In genomic region chr9:134455951-134456739, GRCh38 we compare ENCODE assay signal across 8 cellular contexts.
DNase-seq lines count a peak whose midpoint lies in the region; ATAC-seq and TF ChIP-seq lines count a peak whose summit lies in the region.

No MANE protein-coding gene starts in this region.

- H3K4me2 ChIP-seq in DND-41 (ENCODE audit: insufficient read depth, low read length) (no peak overlapping the region), PC-3 (ENCODE audit: low read length) (peak overlapping the region; percentile 46)

- H3K27ac Mint-ChIP-seq in activated T-helper 2 cell treated with anti-CD3 and anti-CD28 coated beads, Interferon-gamma antibody, Interleukin-2, Interleukin-4, amounts not matched to agents 10 μg/mL and 5 μg/mL and 100 μg/mL, durations not matched to agents 14 hours and 24 hours and 36 hours = peak overlapping the region; percentile 91
- H3K27ac Mint-ChIP-seq in osteocyte (ENCODE audit: unreplicated experiment) = peak overlapping the region; percentile 97

- DNase-seq in DND-41 (peak; percentile 60), PC-3 (peak; percentile 64), fibroblast of peridontal ligament (ENCODE audit: extremely low read depth) (peak; percentile 99), osteocyte (ENCODE audit: extremely low spot score, unreplicated experiment) (peak; percentile 95), thoracic aorta (ENCODE audit: low spot score) (peak; percentile 84)
- DNase-seq in activated T-helper 2 cell treated with anti-CD3 and anti-CD28 coated beads, Interferon-gamma antibody, Interleukin-2, Interleukin-4, amounts not matched to agents 10 μg/mL and 5 μg/mL and 100 μg/mL, durations not matched to agents 14 hours and 24 hours and 36 hours (ENCODE audit: low spot score) = peak; percentile 56

- no peaks in the 10 kb centered on the region for H3K27me3 Mint-ChIP-seq in activated T-helper 2 cell treated with anti-CD3 and anti-CD28 coated beads, Interferon-gamma antibody, Interleukin-2, Interleukin-4, amounts not matched to agents 10 μg/mL and 5 μg/mL and 100 μg/mL, durations not matched to agents 14 hours and 24 hours and 36 hours (ENCODE audit: low read depth)
- H3K27me3 Mint-ChIP-seq in osteocyte (ENCODE audit: unreplicated experiment) = no peaks in the 10 kb centered on the region

- no peaks in the 10 kb centered on the region for H3K36me3 ChIP-seq in DND-41 (ENCODE audit: insufficient read depth, low read length)
- no peaks in the 10 kb centered on the region for H3K36me3 ChIP-seq in PC-3 (ENCODE audit: low read depth, low read length)
- H3K36me3 ChIP-seq in thoracic aorta = no peaks in the 10 kb centered on the region

- H3K27ac ChIP-seq in DND-41 (ENCODE audit: low read length) (no peak overlapping the region), PC-3 (ENCODE audit: low read length) (peak overlapping the region; percentile 41), thoracic aorta (peak overlapping the region; percentile 83 to 94)

- no peaks in the 10 kb centered on the region for H3K9me2 ChIP-seq in PC-3 (replicated peaks; ENCODE audit: low read length)

- peaks cover 10% of the 10 kb centered on the region for H3K4me1 Mint-ChIP-seq in activated T-helper 2 cell treated with anti-CD3 and anti-CD28 coated beads, Interferon-gamma antibody, Interleukin-2, Interleukin-4, amounts not matched to agents 10 μg/mL and 5 μg/mL and 100 μg/mL, durations not matched to agents 14 hours and 24 hours and 36 hours (ENCODE audit: low read depth)
- H3K4me1 Mint-ChIP-seq in osteocyte (ENCODE audit: unreplicated experiment) = peaks cover 49% of the 10 kb centered on the region

- H2AFZ ChIP-seq in DND-41 (ENCODE audit: low read depth, low read length) (no peak overlapping the region), PC-3 (ENCODE audit: low read length) (peak overlapping the region; percentile 63)

- POLR2A ChIA-PET in PC-3 (lab: Charles Lee; ENCODE audit: unreplicated experiment) = no interaction called here

- H3K4me1 ChIP-seq in DND-41 (ENCODE audit: insufficient read depth, low read length) (peaks cover 6% of the 10 kb centered on the region), PC-3 (ENCODE audit: insufficient read depth, low read length) (peaks cover 13% of the 10 kb centered on the region; the same call in 1 of the 2 replicates), thoracic aorta (ENCODE audit: control insufficient read depth in 1 of 2, low read depth in 2 of 2) (peaks cover 22 to 40% of the 10 kb centered on the region in 2 donors)

- H4K20me1 ChIP-seq in DND-41 (ENCODE audit: insufficient read depth, low read length) (no peaks in the 10 kb centered on the region), PC-3 (ENCODE audit: low read length) (no peaks in the 10 kb centered on the region)

- BruUV-seq in PC-3 (replicated peaks; lab: Mats Ljungman, UMichigan) = no TSS peak

- H3K9ac ChIP-seq in DND-41 (ENCODE audit: low read depth, low read length) = no peak overlapping the region
- H3K9ac ChIP-seq in PC-3 (ENCODE audit: low read length) = no peak overlapping the region

- H3K9me3 ChIP-seq in DND-41 (ENCODE audit: insufficient read depth, low read length, severe bottlenecking) (no peaks in the 10 kb centered on the region), PC-3 (ENCODE audit: low read length) (no peaks in the 10 kb centered on the region), thoracic aorta (no peaks in the 10 kb centered on the region)

- ATAC-seq in DND-41 (ENCODE audit: insufficient read depth, low read depth) (peak; percentile 84), PC-3 (peak; percentile 86), thoracic aorta (ENCODE audit: insufficient number of reproducible peaks, low FRiP score, low read depth) (peak; percentile 84), GM19463 (IDR thresholded peaks at IDR 0.05; ENCODE audit: unreplicated experiment) (no peak), GM18909 (IDR thresholded peaks at IDR 0.05; ENCODE audit: poor library complexity, unreplicated experiment) (no peak)

- TF ChIP-seq CTCF in DND-41 (IDR thresholded peaks at IDR 0.05; ENCODE audit: borderline replicate concordance, extremely low read depth, low read length, poor library complexity, severe bottlenecking) (no peak), PC-3 (conservative IDR thresholded peaks at IDR 0.05; ENCODE audit: low read depth, low read length) (no peak), osteocyte (IDR thresholded peaks at IDR 0.05) (peak; percentile 11), thoracic aorta (IDR thresholded peaks at IDR 0.05) (no peak)

- intact Hi-C loops in PC-3 (cut with micrococcal nuclease) = no loop called here
- intact Hi-C loops in activated T-helper 2 cell treated with anti-CD3 and anti-CD28 coated beads, Interferon-gamma antibody, Interleukin-2, Interleukin-4, amounts not matched to agents 10 μg/mL and 5 μg/mL and 100 μg/mL, durations not matched to agents 14 hours and 24 hours and 36 hours (cut with micrococcal nuclease) = no loop called here

- no peaks in the 10 kb centered on the region for H3K9me3 Mint-ChIP-seq in activated T-helper 2 cell treated with anti-CD3 and anti-CD28 coated beads, Interferon-gamma antibody, Interleukin-2, Interleukin-4, amounts not matched to agents 10 μg/mL and 5 μg/mL and 100 μg/mL, durations not matched to agents 14 hours and 24 hours and 36 hours
- H3K9me3 Mint-ChIP-seq in osteocyte (ENCODE audit: unreplicated experiment) = no peaks in the 10 kb centered on the region

- CTCF ChIA-PET in PC-3 (lab: Charles Lee) = no interaction called here

- H3K4me3 Mint-ChIP-seq in activated T-helper 2 cell treated with anti-CD3 and anti-CD28 coated beads, Interferon-gamma antibody, Interleukin-2, Interleukin-4, amounts not matched to agents 10 μg/mL and 5 μg/mL and 100 μg/mL, durations not matched to agents 14 hours and 24 hours and 36 hours (ENCODE audit: low read depth) = peak overlapping the region; percentile 58
- peak overlapping the region; percentile 2 for H3K4me3 Mint-ChIP-seq in osteocyte (ENCODE audit: unreplicated experiment)

- H3K79me2 ChIP-seq in DND-41 (ENCODE audit: insufficient read depth, low read length) = no peaks in the 10 kb centered on the region
- no peaks in the 10 kb centered on the region for H3K79me2 ChIP-seq in PC-3 (ENCODE audit: low read length)

- H3K4me3 ChIP-seq in DND-41 (ENCODE audit: low read depth in 1 of 2, low read length in 2 of 2) (no peak overlapping the region), PC-3 (ENCODE audit: low read length) (no peak overlapping the region), thoracic aorta (peak overlapping the region; percentile 73)

- H3K27me3 ChIP-seq in DND-41 (ENCODE audit: insufficient read depth, low read length, poor library complexity) = no peaks in the 10 kb centered on the region
- H3K27me3 ChIP-seq in PC-3 (ENCODE audit: low read length) = no peaks in the 10 kb centered on the region
- H3K27me3 ChIP-seq in thoracic aorta (replicated peaks; ENCODE audit: insufficient read depth) = no peaks in the 10 kb centered on the region

- no peaks in the 10 kb centered on the region for H3F3A ChIP-seq in PC-3 (ENCODE audit: low read length, unreplicated experiment)

- H3K36me3 Mint-ChIP-seq in activated T-helper 2 cell treated with anti-CD3 and anti-CD28 coated beads, Interferon-gamma antibody, Interleukin-2, Interleukin-4, amounts not matched to agents 10 μg/mL and 5 μg/mL and 100 μg/mL, durations not matched to agents 14 hours and 24 hours and 36 hours (ENCODE audit: low read depth) = no peaks in the 10 kb centered on the region
- no peaks in the 10 kb centered on the region for H3K36me3 Mint-ChIP-seq in osteocyte (ENCODE audit: unreplicated experiment)

Comparison
In these comparisons a context has a peak if more than half of its experiments do, and no peak if none do; other contexts are left out.
1. ATAC-seq: peak in DND-41 (single experiment), PC-3 (single experiment) and thoracic aorta (single experiment); none in GM19463 (single experiment) and GM18909 (single experiment).
2. Peak in every context shown above with its lines, with median percentiles within 50 percentile points of each other: DNase-seq.